ENCODE assay signal across 17 cellular contexts in genomic region chr10:95987685-95988426, GRCh38. TPM values are rescaled to one million over a fixed set of nuclear protein-coding genes. Genes with fewer than 3 reads are reported as not detected.
DNase-seq lines count a peak whose midpoint lies in the region; ATAC-seq and TF ChIP-seq lines count a peak whose summit lies in the region.
"Had no signal": no experiment of that assay in that cellular context is flagged by ENCODE, and none has a peak within 500 bp of the region (broad histone marks: within the 10 kb centered on the region; RNA-seq: fewer than 3 reads in every experiment).

No MANE protein-coding gene starts in this region.

- no peak overlapping the region for H3K23ac ChIP-seq in neuronal stem cell (ENCODE audit: low read depth, low read length, poor library complexity)

- ATAC-seq in GM21619 (IDR thresholded peaks at IDR 0.05; ENCODE audit: unreplicated experiment) (peak; percentile 80), HG03159 (IDR thresholded peaks at IDR 0.05; ENCODE audit: unreplicated experiment) (peak; percentile 94)
- ATAC-seq: activated CD8-positive, alpha-beta T cell treated with anti-CD3 and anti-CD28 coated beads, Interleukin-2, amount 10 ng/mL, durations not matched to agents 7 days and 5 days; pancreas; T-helper 17 cell had no signal

- H4K91ac ChIP-seq in neuronal stem cell (ENCODE audit: low read depth, low read length, poor library complexity), result no peak overlapping the region

- peak; percentile 77 for DNase-seq in NOMO-1 treated with DMSO at 0.1 percent for 48 hours (lab: John Stamatoyannopoulos, UW; ENCODE audit: unreplicated experiment)
- DNase-seq in NOMO-1 treated with dmso at 0.1 percent for 144 hours (lab: John Stamatoyannopoulos, UW; ENCODE audit: unreplicated experiment), result no peak
- DNase-seq in Calu3, result no peak
- DNase-seq in neuronal stem cell (ENCODE audit: low spot score), result no peak
- DNase-seq in activated CD4-positive, alpha-beta T cell treated with anti-CD3 and anti-CD28 coated beads, Interleukin-2, amount 50 U/mL, for 48 hours, result no peak
- DNase-seq in WERI-Rb-1, result no peak
- DNase-seq: 8988T; activated CD8-positive, alpha-beta T cell treated with anti-CD3 and anti-CD28 coated beads, Interleukin-2, amount 10 ng/mL, durations not matched to agents 7 days and 5 days; NCI-H187; pancreas; stimulated activated CD4-positive, alpha-beta T cell treated with anti-CD3 and anti-CD28 coated beads, Interleukin-1b, Interleukin-23, amount 100 ng/mL, for 48 hours; T-helper 17 cell had no signal

- no peaks in the 10 kb centered on the region for H3K9me3 Mint-ChIP-seq in Calu3 (ENCODE audit: low read depth, unreplicated experiment)
- H3K9me3 Mint-ChIP-seq: activated naive CD4-positive, alpha-beta T cell treated with anti-CD3 and anti-CD28 coated beads, Interleukin-2, amount 50 U/mL, for 24 hours; memory B cell had no signal

- no peak overlapping the region for H2BK15ac ChIP-seq in neuronal stem cell (ENCODE audit: low read length)

- no TSS peak for BruUV-seq in Calu3 (replicated peaks; lab: Mats Ljungman, UMichigan)

- no peak overlapping the region for H2BK12ac ChIP-seq in neuronal stem cell (ENCODE audit: low read length)

- H2AFZ ChIP-seq in neuronal stem cell (ENCODE audit: low read length), result no peak overlapping the region

- peaks cover 0 to 38% (median 0%) of the 10 kb centered on the region in 3 experiments for H3K27me3 ChIP-seq in neuronal stem cell (ENCODE audit: control insufficient read depth in 3 of 3, insufficient read depth in 3 of 3, low read depth in 1 of 3, low read length in 3 of 3)
- H3K27me3 ChIP-seq in WERI-Rb-1 (ENCODE audit: insufficient read depth, low read depth, severe bottlenecking), result no peaks in the 10 kb centered on the region
- H3K27me3 ChIP-seq: esophagus muscularis mucosa, pancreas had no signal

- peaks cover 21% of the 10 kb centered on the region for H3K27me3 Mint-ChIP-seq in Calu3 (ENCODE audit: unreplicated experiment)
- H3K27me3 Mint-ChIP-seq: memory B cell had no signal

- intact Hi-C loops in Calu3 (cut with micrococcal nuclease; ENCODE audit: unreplicated experiment), result no loop called here

- H3K79me1 ChIP-seq in neuronal stem cell (ENCODE audit: low read depth, low read length), result no peaks in the 10 kb centered on the region

- H3K27ac ChIP-seq in neuronal stem cell (replicated peaks; ENCODE audit: low read length), result no peak overlapping the region
- H3K27ac ChIP-seq in WERI-Rb-1, result no peak overlapping the region
- H3K27ac ChIP-seq: esophagus muscularis mucosa, pancreas had no signal

- H3K9me3 ChIP-seq in neuronal stem cell (replicated peaks in 1 of 2; ENCODE audit: control insufficient read depth in 2 of 2, insufficient read depth in 1 of 2, low read depth in 1 of 2, low read length in 2 of 2), result no peaks in the 10 kb centered on the region
- H3K9me3 ChIP-seq in WERI-Rb-1 (ENCODE audit: severe bottlenecking), result no peaks in the 10 kb centered on the region
- H3K9me3 ChIP-seq: esophagus muscularis mucosa, pancreas had no signal

- no peak overlapping the region for H3K9ac ChIP-seq in neuronal stem cell (ENCODE audit: low read depth, low read length, poor library complexity)

- no peak overlapping the region for H3K4me3 Mint-ChIP-seq in Calu3 (ENCODE audit: low read depth, unreplicated experiment)
- H3K4me3 Mint-ChIP-seq: activated CD8-positive, alpha-beta T cell treated with anti-CD3 and anti-CD28 coated beads, Interleukin-2, amount 10 ng/mL, durations not matched to agents 7 days and 5 days; activated naive CD4-positive, alpha-beta T cell treated with anti-CD3 and anti-CD28 coated beads, Interleukin-2, amount 50 U/mL, for 24 hours; memory B cell; T-helper 17 cell had no signal

- no peaks in the 10 kb centered on the region for H3K36me3 Mint-ChIP-seq in Calu3 (ENCODE audit: insufficient read depth, unreplicated experiment)
- H3K36me3 Mint-ChIP-seq: activated naive CD4-positive, alpha-beta T cell treated with anti-CD3 and anti-CD28 coated beads, Interleukin-2, amount 50 U/mL, for 24 hours; memory B cell had no signal

- H3K18ac ChIP-seq in neuronal stem cell (ENCODE audit: low read length), result no peak overlapping the region

- H3K27ac Mint-ChIP-seq in Calu3 (ENCODE audit: unreplicated experiment), result no peak overlapping the region
- H3K27ac Mint-ChIP-seq: activated CD8-positive, alpha-beta T cell treated with anti-CD3 and anti-CD28 coated beads, Interleukin-2, amount 10 ng/mL, durations not matched to agents 7 days and 5 days; activated naive CD4-positive, alpha-beta T cell treated with anti-CD3 and anti-CD28 coated beads, Interleukin-2, amount 50 U/mL, for 24 hours; memory B cell; T-helper 17 cell had no signal

- no peak overlapping the region for H2BK120ac ChIP-seq in neuronal stem cell (ENCODE audit: low read depth, low read length)

- H3K36me3 ChIP-seq in neuronal stem cell (replicated peaks in 1 of 2; ENCODE audit: control insufficient read depth in 2 of 2, insufficient read depth in 2 of 2, low read length in 2 of 2) (no peaks in the 10 kb centered on the region), WERI-Rb-1 (no peaks in the 10 kb centered on the region)
- H3K36me3 ChIP-seq: esophagus muscularis mucosa, pancreas had no signal

- TF ChIP-seq CTCF in Calu3 (IDR thresholded peaks at IDR 0.05; ENCODE audit: unreplicated experiment) (no peak), WERI-Rb-1 (IDR thresholded peaks at IDR 0.05; ENCODE audit: low read depth, low read length) (no peak)

- H3K4me3 ChIP-seq in neuronal stem cell (ENCODE audit: low read length in 2 of 2) (no peak overlapping the region), WERI-Rb-1 (ENCODE audit: low read depth, low read length) (no peak overlapping the region)
- H3K4me3 ChIP-seq: esophagus muscularis mucosa, pancreas had no signal

- no peak overlapping the region for H2AK5ac ChIP-seq in neuronal stem cell (ENCODE audit: low read depth, low read length)

- no peak overlapping the region for H3K4me2 ChIP-seq in neuronal stem cell (ENCODE audit: insufficient read depth, low read length, poor library complexity, severe bottlenecking)

- no CpG with 5 or more reads among the region's 2 CpGs for WGBS in neuronal stem cell (ENCODE audit: extremely low coverage in 2 of 2, insufficient read length in 2 of 2, insufficient replicate concordance in 1 of 2), 2 donors

- no peaks in the 10 kb centered on the region for H3K4me1 ChIP-seq in neuronal stem cell (ENCODE audit: control insufficient read depth in 2 of 2, insufficient read depth in 1 of 2, low read depth in 1 of 2, low read length in 2 of 2)
- H3K4me1 ChIP-seq: esophagus muscularis mucosa, pancreas had no signal

- no peaks in the 10 kb centered on the region for H3K4me1 Mint-ChIP-seq in Calu3 (ENCODE audit: low read depth, unreplicated experiment)
- H3K4me1 Mint-ChIP-seq: activated naive CD4-positive, alpha-beta T cell treated with anti-CD3 and anti-CD28 coated beads, Interleukin-2, amount 50 U/mL, for 24 hours had no signal

- H3K4ac ChIP-seq in neuronal stem cell (ENCODE audit: low read length), result no peak overlapping the region

- H4K8ac ChIP-seq in neuronal stem cell (ENCODE audit: low read depth, low read length), result no peak overlapping the region

- CTCF ChIA-PET in Calu3 (lab: Charles Lee), result no interaction called here

- H3K14ac ChIP-seq in neuronal stem cell (ENCODE audit: low read length), result no peak overlapping the region

- no peak overlapping the region for H2BK5ac ChIP-seq in neuronal stem cell (ENCODE audit: low read length)

RNA-seq across cellular contexts. Expression of gene CCNJ, which starts 55.5 kb away (rescaled TPM):
- total RNA-seq in Calu3 (2022), result 5.6 and 5.9 TPM in 2 replicates
- 25.0 TPM for polyA plus RNA-seq in neuronal stem cell (2013, experiment 1 of 2)
- 26.0 TPM for polyA plus RNA-seq in neuronal stem cell (2013, experiment 2 of 2)
